In genomic region chr5:45695011-45695667, GRCh38 we compare ENCODE assay signal across 12 cellular contexts. TPM values are rescaled to one million over a fixed set of nuclear protein-coding genes. Genes with fewer than 3 reads are reported as not detected.
DNase-seq lines count a peak whose midpoint lies in the region; ATAC-seq and TF ChIP-seq lines count a peak whose summit lies in the region.
"Had no signal": no experiment of that assay in that cellular context is flagged by ENCODE, and none has a peak within 500 bp of the region (broad histone marks: within the 10 kb centered on the region; RNA-seq: fewer than 3 reads in every experiment).

No MANE protein-coding gene starts in this region.

- H3K4me1 ChIP-seq in heart right ventricle: peaks cover 5 to 13% (median 10%) of the 10 kb centered on the region in 9 donors
- no peaks in the 10 kb centered on the region for H3K4me1 ChIP-seq in parathyroid adenoma

- TF ChIP-seq CTCF in heart right ventricle (IDR thresholded peaks at IDR 0.05): no peak
- TF ChIP-seq CTCF in parathyroid adenoma (IDR thresholded peaks at IDR 0.05): no peak

- no peaks in the 10 kb centered on the region for H3K36me3 ChIP-seq in heart right ventricle
- H3K36me3 ChIP-seq in parathyroid adenoma (ENCODE audit: control insufficient read depth, insufficient read depth, low read length): no peaks in the 10 kb centered on the region
- H3K36me3 ChIP-seq: MG63 had no signal

- peak overlapping the region; percentile 49 for H3K4me2 ChIP-seq in parathyroid adenoma (ENCODE audit: low read length)
- H3K4me2 ChIP-seq: PC-9 had no signal

- no peaks in the 10 kb centered on the region for H3K79me2 ChIP-seq in parathyroid adenoma

- whole genome bisulfite sequencing in heart right ventricle, 2 donors: 0 to 2% methylated on average over 47 of the region's 47 CpGs

- intact Hi-C loops in heart right ventricle (cut with DNase I): loop anchor here in 3 of 10 donors (5.0 to 10.0 kb wide), 2 partner anchors 658 to 740 kb away; no protein-coding TSS in a partner anchor

- DNase-seq in ELF-1 (ENCODE audit: low read depth, low spot score) (peak; percentile 48), NCI-H524 (lab: John Stamatoyannopoulos, UW) (peak; percentile 64 to 74), heart right ventricle (no peak), NCI-H2196 treated with DMSO at 0.1 percent for 48 hours (lab: John Stamatoyannopoulos, UW; ENCODE audit: unreplicated experiment) (no peak)
- DNase-seq: MG63, PC-9 had no signal

- H3K9ac ChIP-seq in parathyroid adenoma: no peak overlapping the region

- ATAC-seq in heart right ventricle (no peak), HG03025 (IDR thresholded peaks at IDR 0.05; ENCODE audit: low FRiP score, unreplicated experiment) (no peak), GM21786 (IDR thresholded peaks at IDR 0.05; ENCODE audit: unreplicated experiment) (no peak), HG03565 (IDR thresholded peaks at IDR 0.05; ENCODE audit: unreplicated experiment) (no peak)

- H3K27me3 ChIP-seq in heart right ventricle (peaks cover 6 to 90% (median 44%) of the 10 kb centered on the region in 7 donors), parathyroid adenoma (ENCODE audit: control insufficient read depth, insufficient read depth, low read length) (no peaks in the 10 kb centered on the region)

- peak overlapping the region; percentile 60 for H2AFZ ChIP-seq in parathyroid adenoma
- H2AFZ ChIP-seq: PC-9 had no signal

- no peak overlapping the region for H3K27ac ChIP-seq in heart right ventricle
- no peak overlapping the region for H3K27ac ChIP-seq in parathyroid adenoma
- H3K27ac ChIP-seq: PC-9 had no signal

- H3K4me3 ChIP-seq in heart right ventricle: peak overlapping the region in 9 of 10 donors; percentile 10 to 27 (median 20)
- H3K4me3 ChIP-seq in parathyroid adenoma (ENCODE audit: low read depth, low read length): peak overlapping the region; percentile 2
- H3K4me3 ChIP-seq: MG63, PC-9 had no signal

- H3K9me3 ChIP-seq in heart right ventricle (no peaks in the 10 kb centered on the region), parathyroid adenoma (ENCODE audit: control insufficient read depth, low read length) (no peaks in the 10 kb centered on the region)
- H3K9me3 ChIP-seq: MG63 had no signal

RNA-seq across cellular contexts. Expression of gene HCN1, which starts 1.0 kb away (rescaled TPM):
- total RNA-seq in heart right ventricle: under 1 TPM in 7 of 10 donors, not detected in 3; 0.05 to 0.12 (median 0.07) TPM
- under 1 TPM; 0.07 to 0.20 TPM for polyA plus RNA-seq in heart right ventricle
- total RNA-seq: activated T-helper 2 cell treated with anti-CD3 and anti-CD28 coated beads, Interferon-gamma antibody, Interleukin-2, Interleukin-4, amounts not matched to agents 10 μg/mL and 5 μg/mL and 100 μg/mL, durations not matched to agents 14 hours and 24 hours and 36 hours; CD8-positive, alpha-beta memory T cell; PC-9 had no signal
- polyA plus RNA-seq: CD8-positive, alpha-beta memory T cell had no signal

Comparison
In these comparisons a context has a peak if more than half of its experiments do, and no peak if none do; other contexts are left out.
1. DNase-seq: peak in ELF-1 (single experiment) and NCI-H524 (2 of 2); none in heart right ventricle (0 of 2) and NCI-H2196 treated with DMSO at 0.1 percent for 48 hours (single experiment).